ENCODE assay signal across 16 cellular contexts in genomic region chr14:52032196-52032865, GRCh38. TPM values are rescaled to one million over a fixed set of nuclear protein-coding genes. Genes with fewer than 3 reads are reported as not detected.
DNase-seq lines count a peak whose midpoint lies in the region; TF ChIP-seq lines count a peak whose summit lies in the region.
"Had no signal": no experiment of that assay in that cellular context is flagged by ENCODE, and none has a peak within 500 bp of the region (broad histone marks: within the 10 kb centered on the region; RNA-seq: fewer than 3 reads in every experiment).

No MANE protein-coding gene starts in this region.

- H3K27me3 ChIP-seq in SK-N-SH (ENCODE audit: insufficient read depth) (no peaks in the 10 kb centered on the region), vagina (no peaks in the 10 kb centered on the region)
- H3K27me3 ChIP-seq: dorsolateral prefrontal cortex had no signal

- peaks cover 27% of the 10 kb centered on the region for H3K4me1 Mint-ChIP-seq in nephron progenitor cell
- H3K4me1 Mint-ChIP-seq: CD4-positive, CD25-positive, alpha-beta regulatory T cell; T-cell had no signal

- WGBS in SK-N-SH (ENCODE audit: low lambda C conversion rate): 62% methylated on average over 7 of the region's 7 CpGs

- TF ChIP-seq RAD21 in SK-N-SH (IDR thresholded peaks at IDR 0.05; ENCODE audit: low read length): no peak

- peak overlapping the region; percentile 63; the same call in 1 of the 2 replicates for H3K4me2 ChIP-seq in SK-N-SH

- H3K9ac ChIP-seq in SK-N-SH: peak overlapping the region; percentile 49; the same call in 1 of the 2 replicates

- POLR2A ChIA-PET in SK-N-SH (lab: Yijun Ruan, JAX): no interaction called here

- no peaks in the 10 kb centered on the region for H3K9me2 ChIP-seq in SK-N-SH

- peaks cover 4% of the 10 kb centered on the region for H3K79me2 ChIP-seq in SK-N-SH (ENCODE audit: insufficient read depth)

- peaks cover 46% of the 10 kb centered on the region for H3K36me3 Mint-ChIP-seq in nephron progenitor cell (ENCODE audit: low read depth)
- H3K36me3 Mint-ChIP-seq: activated naive CD4-positive, alpha-beta T cell treated with anti-CD3 and anti-CD28 coated beads, Interleukin-2, amount 50 U/mL, for 72 hours; CD4-positive, CD25-positive, alpha-beta regulatory T cell; T-cell had no signal

- TF ChIP-seq CTCF in SK-N-SH (IDR thresholded peaks at IDR 0.05): no peak
- TF ChIP-seq CTCF in fibroblast of mammary gland (conservative IDR thresholded peaks at IDR 0.05; ENCODE audit: control insufficient read depth, insufficient read depth, low read depth, low read length): no peak
- no peak for TF ChIP-seq CTCF in nephron progenitor cell (IDR thresholded peaks at IDR 0.05)
- no peak for TF ChIP-seq CTCF in vagina (IDR thresholded peaks at IDR 0.05)

- TF ChIP-seq POLR2A in vagina (IDR thresholded peaks at IDR 0.05): no peak

- CTCF ChIA-PET in SK-N-SH (lab: Yijun Ruan, JAX): interaction anchor here (0.8 to 1.4 kb wide), 2 partner anchors 39 to 268 kb away, joined by 3 read pairs; no protein-coding TSS in a partner anchor

- no peaks in the 10 kb centered on the region for H4K20me1 ChIP-seq in SK-N-SH (ENCODE audit: insufficient read depth)

- H3K4me1 ChIP-seq in SK-N-SH (ENCODE audit: control insufficient read depth in 1 of 2, insufficient read depth in 2 of 2, low read depth in 1 of 2, low read length in 1 of 2) (peaks cover 8 to 40% of the 10 kb centered on the region in 2 experiments; a peak in 3 of 4 replicates), vagina (peaks cover 26% of the 10 kb centered on the region)

- H3K4me3 Mint-ChIP-seq in nephron progenitor cell: peak overlapping the region; percentile 23
- H3K4me3 Mint-ChIP-seq: T-cell had no signal

- DNase-seq in SK-N-SH (no peak), fibroblast of mammary gland (ENCODE audit: low read depth) (peak; percentile 86), nephron progenitor cell (no peak), vagina (ENCODE audit: extremely low spot score in 2 of 2) (no peak), NCI-H1694 (lab: John Stamatoyannopoulos, UW) (no peak), cerebellar nuclear complex (lab: John Stamatoyannopoulos, UW) (no peak), amygdala (lab: John Stamatoyannopoulos, UW) (no peak)
- DNase-seq: CD4-positive, CD25-positive, alpha-beta regulatory T cell; islet precursor cell; NCI-H1048; NCI-H510A; PC-3; stimulated activated naive CD4-positive, alpha-beta T cell; T-cell had no signal

- H3K27ac ChIP-seq in SK-N-SH (ENCODE audit: low read depth in 2 of 2, low read length in 1 of 2) (peak overlapping the region; percentile 83 to 91), vagina (peak overlapping the region; percentile 53)
- H3K27ac ChIP-seq: dorsolateral prefrontal cortex had no signal

- H3K27ac Mint-ChIP-seq in nephron progenitor cell: peak overlapping the region; percentile 85
- H3K27ac Mint-ChIP-seq: activated naive CD4-positive, alpha-beta T cell treated with anti-CD3 and anti-CD28 coated beads, Interleukin-2, amount 50 U/mL, for 72 hours; T-cell had no signal

- H3K9me3 Mint-ChIP-seq in nephron progenitor cell: no peaks in the 10 kb centered on the region

- no peaks in the 10 kb centered on the region for H3K9me3 ChIP-seq in SK-N-SH
- H3K9me3 ChIP-seq in vagina: no peaks in the 10 kb centered on the region

- H2AFZ ChIP-seq in SK-N-SH (ENCODE audit: low read depth): peak overlapping the region; percentile 71

- peaks cover 18% of the 10 kb centered on the region for H3F3A ChIP-seq in SK-N-SH (replicated peaks; ENCODE audit: insufficient read depth)

- H3K4me3 ChIP-seq in SK-N-SH (ENCODE audit: low read depth in 2 of 2, low read length in 1 of 2) (no peak overlapping the region), fibroblast of mammary gland (ENCODE audit: control insufficient read depth, low read depth, low read length) (no peak overlapping the region), vagina (no peak overlapping the region)
- H3K4me3 ChIP-seq: dorsolateral prefrontal cortex had no signal

- H3K27me3 Mint-ChIP-seq in nephron progenitor cell (ENCODE audit: low read depth, poor library complexity): no peaks in the 10 kb centered on the region

- no peak for TF ChIP-seq EP300 in SK-N-SH (IDR thresholded peaks at IDR 0.05; ENCODE audit: borderline replicate concordance in 1 of 2, low read depth in 1 of 2, low read length in 1 of 2)

- intact Hi-C loops in vagina (cut with DNase I): no loop called here

- H3K36me3 ChIP-seq in SK-N-SH (replicated peaks in 1 of 2; ENCODE audit: control insufficient read depth in 1 of 2, insufficient read depth in 2 of 2, low read length in 1 of 2): peaks cover 0 to 32% of the 10 kb centered on the region in 2 experiments
- H3K36me3 ChIP-seq in vagina: no peaks in the 10 kb centered on the region

TF ChIP-seq in SK-N-SH, 30 proteins besides CTCF, POLR2A, EP300 and RAD21:
- TF ChIP-seq, protein P1, sequence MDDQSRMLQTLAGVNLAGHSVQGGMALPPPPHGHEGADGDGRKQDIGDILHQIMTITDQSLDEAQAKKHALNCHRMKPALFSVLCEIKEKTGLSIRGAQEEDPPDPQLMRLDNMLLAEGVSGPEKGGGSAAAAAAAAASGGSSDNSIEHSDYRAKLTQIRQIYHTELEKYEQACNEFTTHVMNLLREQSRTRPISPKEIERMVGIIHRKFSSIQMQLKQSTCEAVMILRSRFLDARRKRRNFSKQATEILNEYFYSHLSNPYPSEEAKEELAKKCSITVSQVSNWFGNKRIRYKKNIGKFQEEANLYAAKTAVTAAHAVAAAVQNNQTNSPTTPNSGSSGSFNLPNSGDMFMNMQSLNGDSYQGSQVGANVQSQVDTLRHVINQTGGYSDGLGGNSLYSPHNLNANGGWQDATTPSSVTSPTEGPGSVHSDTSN (IDR thresholded peaks at IDR 0.05): peak; percentile 2; the same call in 1 of the 2 replicates
- TF ChIP-seq TEAD4 (IDR thresholded peaks at IDR 0.05; ENCODE audit: borderline replicate concordance, insufficient read depth): no peak

RNA-seq across cellular contexts. Expression of gene NID2, which starts 36.5 kb away (rescaled TPM):
- polyA plus RNA-seq in SK-N-SH (2012; rRNA removed): 15.9 and 22.7 TPM in 2 replicates
- polyA plus RNA-seq in SK-N-SH (2012; cell fraction: cytosol; rRNA removed): 19.8 and 21.6 TPM in 2 replicates
- 36.1 and 46.6 TPM in 2 replicates for polyA plus RNA-seq in SK-N-SH (2012; cell fraction: nucleus; rRNA removed)
- 20.1 TPM for total RNA-seq in vagina
- total RNA-seq: activated naive CD4-positive, alpha-beta T cell treated with anti-CD3 and anti-CD28 coated beads, Interleukin-2, amount 50 U/mL, for 72 hours; CD4-positive, CD25-positive, alpha-beta regulatory T cell had no signal

RNA-seq across cellular contexts. Expression of gene RTRAF, which starts 43.0 kb away (rescaled TPM):
- 42.5 and 43.6 TPM in 2 replicates for polyA plus RNA-seq in SK-N-SH (2012; rRNA removed)
- 68.2 and 96.1 TPM in 2 replicates for polyA plus RNA-seq in SK-N-SH (2012; cell fraction: cytosol; rRNA removed)
- polyA plus RNA-seq in SK-N-SH (2012; cell fraction: nucleus; rRNA removed): 12.3 and 26.7 TPM in 2 replicates
- 35.4 TPM for total RNA-seq in vagina
